ENCODE assay signal across 20 cellular contexts in genomic region chr20:24577271-24577909, GRCh38.
DNase-seq lines count a peak whose midpoint lies in the region; ATAC-seq, FAIRE-seq and TF ChIP-seq lines count a peak whose summit lies in the region.
"Had no signal": no experiment of that assay in that cellular context is flagged by ENCODE, and none has a peak within 500 bp of the region (broad histone marks: within the 10 kb centered on the region; RNA-seq: fewer than 3 reads in every experiment).

No MANE protein-coding gene starts in this region.

- ATAC-seq in DND-41 (ENCODE audit: insufficient read depth, low read depth) (peak; percentile 64; the same call in 1 of the 3 replicates), GM18519 (IDR thresholded peaks at IDR 0.05; ENCODE audit: low FRiP score, unreplicated experiment) (no peak)
- ATAC-seq: T-cell had no signal

- H3K27ac ChIP-seq in DND-41 (ENCODE audit: low read length) (no peak overlapping the region), prostate gland (no peak overlapping the region)
- H3K27ac ChIP-seq: RWPE1, SJSA1 had no signal

- intact Hi-C loops in prostate gland (cut with DNase I), result no loop called here

- no peak overlapping the region for H3K9ac ChIP-seq in DND-41 (ENCODE audit: low read depth, low read length)

- TF ChIP-seq POLR2A in prostate gland (IDR thresholded peaks at IDR 0.05), result no peak

- H3K36me3 ChIP-seq in DND-41 (ENCODE audit: insufficient read depth, low read length) (no peaks in the 10 kb centered on the region), prostate gland (no peaks in the 10 kb centered on the region)
- H3K36me3 ChIP-seq: SJSA1 had no signal

- H3K27me3 ChIP-seq in DND-41 (ENCODE audit: insufficient read depth, low read length, poor library complexity) (no peaks in the 10 kb centered on the region), prostate gland (replicated peaks; ENCODE audit: insufficient read depth) (no peaks in the 10 kb centered on the region)
- H3K27me3 ChIP-seq: SJSA1 had no signal

- no peak for TF ChIP-seq EP300 in Ishikawa (IDR thresholded peaks at IDR 0.05; ENCODE audit: borderline replicate concordance)

- H4K20me1 ChIP-seq in DND-41 (ENCODE audit: insufficient read depth, low read length), result no peaks in the 10 kb centered on the region

- no peaks in the 10 kb centered on the region for H3K79me2 ChIP-seq in DND-41 (ENCODE audit: insufficient read depth, low read length)

- H3K4me2 ChIP-seq in DND-41 (ENCODE audit: insufficient read depth, low read length), result no peak overlapping the region

- 82% methylated on average over 10 of the region's 10 CpGs for WGBS in prostate gland

- TF ChIP-seq CTCF in DND-41 (IDR thresholded peaks at IDR 0.05; ENCODE audit: borderline replicate concordance, extremely low read depth, low read length, poor library complexity, severe bottlenecking) (no peak), prostate gland (IDR thresholded peaks at IDR 0.05) (no peak)

- H2AFZ ChIP-seq in DND-41 (ENCODE audit: low read depth, low read length), result no peak overlapping the region

- FAIRE-seq in frontal cortex (lab: Jason Lieb, UNC), result no peak
- FAIRE-seq: GM12892 had no signal

- H3K4me1 ChIP-seq in DND-41 (ENCODE audit: insufficient read depth, low read length) (no peaks in the 10 kb centered on the region), prostate gland (replicated peaks) (no peaks in the 10 kb centered on the region)
- H3K4me1 ChIP-seq: SJSA1 had no signal

- DNase-seq in DND-41 (peak; percentile 37), RPMI7951 (ENCODE audit: low read depth) (peak; percentile 43), myocyte (ENCODE audit: low read depth) (peak; percentile 3), prostate gland (ENCODE audit: low spot score) (no peak), DMS79 treated with DMSO at 0.1 percent for 48 hours (lab: John Stamatoyannopoulos, UW) (no peak), frontal cortex (ENCODE audit: low spot score in 2 of 2) (no peak)
- DNase-seq: C1 segment of cervical spinal cord, GF-D8, H7, KBM-7, NCI-H1092 treated with DMSO at 0.1 percent for 48 hours, NCI-H1694, NCI-H2227 treated with DMSO at 0.1 percent for 48 hours, NCI-H524, T-cell had no signal

- no peak for TF ChIP-seq RAD21 in Ishikawa (IDR thresholded peaks at IDR 0.05; ENCODE audit: low read depth)

- no peaks in the 10 kb centered on the region for H3K9me3 ChIP-seq in DND-41 (ENCODE audit: insufficient read depth, low read length, severe bottlenecking)
- no peaks in the 10 kb centered on the region for H3K9me3 ChIP-seq in prostate gland
- H3K9me3 ChIP-seq: SJSA1 had no signal

- H3K4me3 ChIP-seq in DND-41 (ENCODE audit: low read depth in 1 of 2, low read length in 2 of 2) (no peak overlapping the region), prostate gland (no peak overlapping the region)
- H3K4me3 ChIP-seq: SJSA1 had no signal

TF ChIP-seq in Ishikawa, 13 proteins besides CTCF, POLR2A, EP300 and RAD21:
- TF ChIP-seq TCF12 (IDR thresholded peaks at IDR 0.05; ENCODE audit: low read depth) (no peak), REST (IDR thresholded peaks at IDR 0.05; ENCODE audit: low read depth) (peak; percentile 85)

Comparison
In these comparisons a context has a peak if more than half of its experiments do, and no peak if none do; other contexts are left out.
1. DNase-seq: peak in DND-41 (single experiment), RPMI7951 (single experiment) and myocyte (single experiment); none in prostate gland (single experiment), DMS79 treated with DMSO at 0.1 percent for 48 hours (single experiment) and frontal cortex (0 of 2).